In genomic region chr17:20154601-20155000, GRCh38 we compare ENCODE assay signal across 17 cellular contexts.
DNase-seq lines count a peak whose midpoint lies in the region; ATAC-seq and TF ChIP-seq lines count a peak whose summit lies in the region.
"Had no signal": no experiment of that assay in that cellular context is flagged by ENCODE, and none has a peak within 500 bp of the region (broad histone marks: within the 10 kb centered on the region; RNA-seq: fewer than 3 reads in every experiment).

No MANE protein-coding gene starts in this region.

- no peak overlapping the region for H3K27ac Mint-ChIP-seq in activated CD8-positive, alpha-beta T cell treated with anti-CD3 and anti-CD28 coated beads for 36 hours
- no peak overlapping the region for H3K27ac Mint-ChIP-seq in activated CD8-positive, alpha-beta T cell treated with anti-CD3 and anti-CD28 coated beads, Interleukin-2, amount 10 ng/mL, durations not matched to agents 7 days and 5 days
- H3K27ac Mint-ChIP-seq in stimulated activated naive B cell treated with anti-CD40 and anti-IgM and Interleukin-4, amounts not matched to agents 10 μg/mL and 1 μg/mL and 100 μg/mL, for 72 hours = no peak overlapping the region
- H3K27ac Mint-ChIP-seq: CD4-positive, alpha-beta T cell; H9 had no signal

- H3K4me1 Mint-ChIP-seq in activated CD8-positive, alpha-beta T cell treated with anti-CD3 and anti-CD28 coated beads for 36 hours (ENCODE audit: low read depth) = peaks cover 6% of the 10 kb centered on the region
- H3K4me1 Mint-ChIP-seq in activated CD8-positive, alpha-beta T cell treated with anti-CD3 and anti-CD28 coated beads, Interleukin-2, amount 10 ng/mL, durations not matched to agents 7 days and 5 days (ENCODE audit: low read depth) = peaks cover 4% of the 10 kb centered on the region
- H3K4me1 Mint-ChIP-seq in stimulated activated naive B cell treated with anti-CD40 and anti-IgM and Interleukin-4, amounts not matched to agents 10 μg/mL and 1 μg/mL and 100 μg/mL, for 72 hours = peaks cover 6 to 7% of the 10 kb centered on the region in 2 donors

- POLR2A ChIA-PET in activated CD8-positive, alpha-beta T cell treated with anti-CD3 and anti-CD28 coated beads for 36 hours (lab: Charles Lee) = no interaction called here
- POLR2A ChIA-PET in activated CD8-positive, alpha-beta T cell treated with anti-CD3 and anti-CD28 coated beads, Interleukin-2, amount 10 ng/mL, durations not matched to agents 7 days and 5 days (lab: Charles Lee) = no interaction called here

- intact Hi-C loops in activated CD8-positive, alpha-beta T cell treated with anti-CD3 and anti-CD28 coated beads for 36 hours (cut with micrococcal nuclease) = no loop called here

- no peaks in the 10 kb centered on the region for H3K36me3 Mint-ChIP-seq in activated CD8-positive, alpha-beta T cell treated with anti-CD3 and anti-CD28 coated beads for 36 hours (ENCODE audit: low read depth)
- H3K36me3 Mint-ChIP-seq in activated CD8-positive, alpha-beta T cell treated with anti-CD3 and anti-CD28 coated beads, Interleukin-2, amount 10 ng/mL, durations not matched to agents 7 days and 5 days (ENCODE audit: low read depth) = no peaks in the 10 kb centered on the region
- peaks cover 0 to 3% of the 10 kb centered on the region in 2 donors for H3K36me3 Mint-ChIP-seq in stimulated activated naive B cell treated with anti-CD40 and anti-IgM and Interleukin-4, amounts not matched to agents 10 μg/mL and 1 μg/mL and 100 μg/mL, for 72 hours

- DNase-seq in activated CD8-positive, alpha-beta T cell treated with anti-CD3 and anti-CD28 coated beads for 36 hours = peak; percentile 21
- DNase-seq in activated CD8-positive, alpha-beta T cell treated with anti-CD3 and anti-CD28 coated beads, Interleukin-2, amount 10 ng/mL, durations not matched to agents 7 days and 5 days = no peak
- DNase-seq in GM12864 (ENCODE audit: low read depth) (no peak), MV-4-11 (lab: John Stamatoyannopoulos, UW) (peak; percentile 19), epithelial cell of esophagus (ENCODE audit: low read depth) (peak; percentile 45)
- DNase-seq in stimulated activated naive B cell treated with anti-CD40 and anti-IgM and Interleukin-4, amounts not matched to agents 10 μg/mL and 1 μg/mL and 100 μg/mL, for 72 hours = no peak
- DNase-seq: AML-193; CD4-positive, alpha-beta T cell; DMS79 treated with DMSO at 0.1 percent for 48 hours; H9; MG63; NCI-H1417 treated with DMSO at 0.1 percent for 48 hours; NCI-H2029 treated with DMSO at 0.1 percent for 48 hours; NCI-H526; NK-92 treated with Interleukin-12 subunit alpha and Interleukin-12 subunit beta, amount 100 ng/mL, for 24 hours; SK-N-SH had no signal

- H3K4me3 ChIP-seq in GM12864 (ENCODE audit: low read depth, low read length) = peak overlapping the region; percentile 85; the same call in 1 of the 2 replicates
- no peak overlapping the region for H3K4me3 ChIP-seq in epithelial cell of esophagus (ENCODE audit: low read length)
- H3K4me3 ChIP-seq: MG63 had no signal

- no peak for ATAC-seq in activated CD8-positive, alpha-beta T cell treated with anti-CD3 and anti-CD28 coated beads for 36 hours
- ATAC-seq in activated CD8-positive, alpha-beta T cell treated with anti-CD3 and anti-CD28 coated beads, Interleukin-2, amount 10 ng/mL, durations not matched to agents 7 days and 5 days = no peak
- no peak for ATAC-seq in GM19351 (IDR thresholded peaks at IDR 0.05; ENCODE audit: unreplicated experiment)
- ATAC-seq in stimulated activated naive B cell treated with anti-CD40 and anti-IgM and Interleukin-4, amounts not matched to agents 10 μg/mL and 1 μg/mL and 100 μg/mL, for 72 hours (replicated peaks) = no peak

- TF ChIP-seq CTCF in activated CD8-positive, alpha-beta T cell treated with anti-CD3 and anti-CD28 coated beads for 36 hours (IDR thresholded peaks at IDR 0.05) = no peak
- TF ChIP-seq CTCF in GM12864 (IDR thresholded peaks at IDR 0.05; ENCODE audit: low read depth, low read length, missing control alignments) (no peak), epithelial cell of esophagus (IDR thresholded peaks at IDR 0.05; ENCODE audit: insufficient read depth, low read depth, low read length, missing control alignments) (no peak)

- CTCF ChIA-PET in activated CD8-positive, alpha-beta T cell treated with anti-CD3 and anti-CD28 coated beads for 36 hours (lab: Charles Lee) = no interaction called here
- CTCF ChIA-PET in activated CD8-positive, alpha-beta T cell treated with anti-CD3 and anti-CD28 coated beads, Interleukin-2, amount 10 ng/mL, durations not matched to agents 7 days and 5 days (lab: Charles Lee) = no interaction called here

- H3K9me3 Mint-ChIP-seq in activated CD8-positive, alpha-beta T cell treated with anti-CD3 and anti-CD28 coated beads for 36 hours = no peaks in the 10 kb centered on the region
- H3K9me3 Mint-ChIP-seq in activated CD8-positive, alpha-beta T cell treated with anti-CD3 and anti-CD28 coated beads, Interleukin-2, amount 10 ng/mL, durations not matched to agents 7 days and 5 days (ENCODE audit: insufficient read depth) = no peaks in the 10 kb centered on the region
- H3K9me3 Mint-ChIP-seq in stimulated activated naive B cell treated with anti-CD40 and anti-IgM and Interleukin-4, amounts not matched to agents 10 μg/mL and 1 μg/mL and 100 μg/mL, for 72 hours = no peaks in the 10 kb centered on the region
- H3K9me3 Mint-ChIP-seq: CD4-positive, alpha-beta T cell; H9 had no signal

- no peak overlapping the region for H3K4me3 Mint-ChIP-seq in activated CD8-positive, alpha-beta T cell treated with anti-CD3 and anti-CD28 coated beads for 36 hours
- no peak overlapping the region for H3K4me3 Mint-ChIP-seq in activated CD8-positive, alpha-beta T cell treated with anti-CD3 and anti-CD28 coated beads, Interleukin-2, amount 10 ng/mL, durations not matched to agents 7 days and 5 days
- no peak overlapping the region for H3K4me3 Mint-ChIP-seq in stimulated activated naive B cell treated with anti-CD40 and anti-IgM and Interleukin-4, amounts not matched to agents 10 μg/mL and 1 μg/mL and 100 μg/mL, for 72 hours
- H3K4me3 Mint-ChIP-seq: CD4-positive, alpha-beta T cell; H9 had no signal

- H3K27me3 Mint-ChIP-seq in activated CD8-positive, alpha-beta T cell treated with anti-CD3 and anti-CD28 coated beads for 36 hours = peaks cover 8% of the 10 kb centered on the region
- H3K27me3 Mint-ChIP-seq in activated CD8-positive, alpha-beta T cell treated with anti-CD3 and anti-CD28 coated beads, Interleukin-2, amount 10 ng/mL, durations not matched to agents 7 days and 5 days (ENCODE audit: low read depth) = peaks cover 13% of the 10 kb centered on the region
- no peaks in the 10 kb centered on the region for H3K27me3 Mint-ChIP-seq in stimulated activated naive B cell treated with anti-CD40 and anti-IgM and Interleukin-4, amounts not matched to agents 10 μg/mL and 1 μg/mL and 100 μg/mL, for 72 hours
- H3K27me3 Mint-ChIP-seq: CD4-positive, alpha-beta T cell had no signal

Comparison
In these comparisons a context has a peak if more than half of its experiments do, and no peak if none do; other contexts are left out.
1. DNase-seq: peak in activated CD8-positive, alpha-beta T cell treated with anti-CD3 and anti-CD28 coated beads for 36 hours (single experiment), MV-4-11 (single experiment) and epithelial cell of esophagus (single experiment); none in activated CD8-positive, alpha-beta T cell treated with anti-CD3 and anti-CD28 coated beads, Interleukin-2, amount 10 ng/mL, durations not matched to agents 7 days and 5 days (single experiment), GM12864 (single experiment) and stimulated activated naive B cell treated with anti-CD40 and anti-IgM and Interleukin-4, amounts not matched to agents 10 μg/mL and 1 μg/mL and 100 μg/mL, for 72 hours (single experiment).